Comparison of ENCODE assay signal across 16 cellular contexts in the genomic region with DNA sequence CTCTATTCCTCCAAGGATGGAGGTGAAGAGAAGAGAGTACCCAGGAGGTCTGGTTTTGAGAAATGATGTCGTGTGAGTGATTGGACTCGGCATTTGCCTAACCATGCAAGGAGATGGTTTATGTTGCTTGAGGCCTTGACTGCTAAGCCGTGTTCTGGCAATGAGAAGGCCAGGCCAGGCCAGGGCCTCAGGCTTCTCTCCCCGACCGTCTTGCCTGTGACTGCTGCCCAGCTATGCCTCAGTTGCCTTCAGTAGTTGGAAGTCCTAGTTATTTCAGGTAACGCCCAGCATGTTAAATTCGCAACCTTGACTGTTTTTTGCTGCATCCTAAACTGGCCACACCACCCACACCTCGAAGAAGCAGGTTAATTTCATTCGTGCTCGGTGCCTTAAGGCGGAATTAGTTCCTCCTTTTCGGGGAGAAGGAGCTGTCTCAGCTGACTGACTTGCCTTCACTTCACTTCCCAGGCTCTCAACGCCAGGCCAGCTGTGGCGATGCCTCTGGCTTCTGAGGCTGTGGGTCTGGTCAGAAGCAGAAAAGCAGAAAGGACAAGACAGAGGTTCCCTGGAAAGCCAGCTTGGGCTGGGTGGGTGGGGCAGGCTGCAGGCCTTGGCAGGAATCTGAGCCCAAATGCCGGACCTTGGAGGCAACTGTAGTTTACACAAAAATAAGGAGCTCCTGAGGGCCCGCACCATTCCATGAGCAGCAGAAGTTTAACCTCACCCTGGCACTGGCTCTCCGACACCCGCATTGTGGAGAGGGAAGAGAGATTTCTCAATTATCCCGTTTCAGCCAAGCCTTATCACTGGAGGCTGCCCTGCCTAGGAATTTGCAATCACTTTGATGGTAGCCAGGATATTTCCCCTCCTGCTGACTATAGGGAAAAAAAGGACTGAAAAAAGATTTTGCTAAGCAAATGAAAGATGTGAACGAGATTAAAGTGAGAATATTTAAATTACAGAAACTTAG.
DNase-seq lines count a peak whose midpoint lies in the region; ATAC-seq and TF ChIP-seq lines count a peak whose summit lies in the region.
"Had no signal": no experiment of that assay in that cellular context is flagged by ENCODE, and none has a peak within 500 bp of the region (broad histone marks: within the 10 kb centered on the region; RNA-seq: fewer than 3 reads in every experiment).

No MANE protein-coding gene starts in this region.

- H3K4me1 ChIP-seq in RWPE2 (ENCODE audit: insufficient read depth, poor library complexity, severe bottlenecking) (no peaks in the 10 kb centered on the region), hepatocyte (ENCODE audit: insufficient read depth) (peaks cover 16% of the 10 kb centered on the region)

- H2AFZ ChIP-seq in hepatocyte: no peak overlapping the region

- intact Hi-C loops in sciatic nerve (cut with DNase I): no loop called here

- H3K36me3 ChIP-seq in H7 (replicated peaks; ENCODE audit: control insufficient read depth, insufficient read depth, low read length) (no peaks in the 10 kb centered on the region), RWPE2 (ENCODE audit: low read depth) (no peaks in the 10 kb centered on the region), hepatocyte (replicated peaks; ENCODE audit: insufficient read depth, low read depth) (no peaks in the 10 kb centered on the region)
- H3K36me3 ChIP-seq: BLaER1, ovary, suprapubic skin had no signal

- peak; percentile 47 for DNase-seq in H7
- peak; percentile 29 for DNase-seq in RWPE2 (ENCODE audit: low spot score)
- no peak for DNase-seq in hepatocyte (ENCODE audit: low spot score)
- no peak for DNase-seq in sciatic nerve (ENCODE audit: low spot score)
- no peak for DNase-seq in putamen (ENCODE audit: low spot score)
- DNase-seq in activated gamma-delta T cell (lab: John Stamatoyannopoulos, UW): no peak
- DNase-seq: activated CD4-positive, alpha-beta T cell treated with anti-CD3 and anti-CD28 coated beads, Interleukin-2, amount 10 ng/mL, durations not matched to agents 7 days and 5 days; effector memory CD4-positive, alpha-beta T cell; hippocampal formation; KG1; NCI-H1048; NCI-H774; ovary had no signal

- H3K79me2 ChIP-seq in hepatocyte: no peaks in the 10 kb centered on the region

- H4K20me1 ChIP-seq in hepatocyte (ENCODE audit: insufficient read depth, poor library complexity, severe bottlenecking): no peaks in the 10 kb centered on the region
- H4K20me1 ChIP-seq: BLaER1 had no signal

- no peak overlapping the region for H3K4me2 ChIP-seq in hepatocyte
- H3K4me2 ChIP-seq: BLaER1 had no signal

- no peak for TF ChIP-seq CTCF in RWPE2 (IDR thresholded peaks at IDR 0.05; ENCODE audit: poor library complexity, severe bottlenecking)
- TF ChIP-seq CTCF in hepatocyte (IDR thresholded peaks at IDR 0.05; ENCODE audit: poor library complexity): no peak

- ATAC-seq in RWPE2 (ENCODE audit: low read depth) (no peak), sciatic nerve (peak; percentile 74), HG02763 (IDR thresholded peaks at IDR 0.05; ENCODE audit: unreplicated experiment) (no peak)

- H3K27ac ChIP-seq in RWPE2 (ENCODE audit: poor library complexity, severe bottlenecking): no peak overlapping the region
- H3K27ac ChIP-seq in hepatocyte: peak overlapping the region; percentile 61
- H3K27ac ChIP-seq: BLaER1, ovary, suprapubic skin had no signal

- WGBS in hepatocyte (ENCODE audit: low lambda C conversion rate, missing lambda C conversion rate): 65% methylated on average over 20 of the region's 20 CpGs

- H3K27me3 ChIP-seq in H7 (ENCODE audit: control insufficient read depth, insufficient read depth, low read length): no peaks in the 10 kb centered on the region; the same call in 1 of the 2 replicates
- H3K27me3 ChIP-seq in RWPE2 (ENCODE audit: insufficient read depth, poor library complexity, severe bottlenecking): no peaks in the 10 kb centered on the region
- H3K27me3 ChIP-seq in hepatocyte: no peaks in the 10 kb centered on the region
- H3K27me3 ChIP-seq: BLaER1, ovary, suprapubic skin had no signal

- H3K9me3 ChIP-seq in RWPE2 (ENCODE audit: severe bottlenecking) (no peaks in the 10 kb centered on the region), hepatocyte (ENCODE audit: low read depth) (no peaks in the 10 kb centered on the region)
- H3K9me3 ChIP-seq: BLaER1, ovary, suprapubic skin had no signal

- H3K4me3 ChIP-seq in H7 (ENCODE audit: insufficient read depth, low read depth, low read length) (no peak overlapping the region), RWPE2 (ENCODE audit: severe bottlenecking) (no peak overlapping the region), hepatocyte (no peak overlapping the region)
- H3K4me3 ChIP-seq: BLaER1, ovary, suprapubic skin had no signal

- H3K9me2 ChIP-seq in hepatocyte (replicated peaks; ENCODE audit: insufficient read depth): no peaks in the 10 kb centered on the region

Comparison
In these comparisons a context has a peak if more than half of its experiments do, and no peak if none do; other contexts are left out.
1. DNase-seq: peak in H7 (single experiment) and RWPE2 (single experiment); none in hepatocyte (single experiment), sciatic nerve (single experiment), putamen (single experiment) and activated gamma-delta T cell (single experiment).